In the genomic region with DNA sequence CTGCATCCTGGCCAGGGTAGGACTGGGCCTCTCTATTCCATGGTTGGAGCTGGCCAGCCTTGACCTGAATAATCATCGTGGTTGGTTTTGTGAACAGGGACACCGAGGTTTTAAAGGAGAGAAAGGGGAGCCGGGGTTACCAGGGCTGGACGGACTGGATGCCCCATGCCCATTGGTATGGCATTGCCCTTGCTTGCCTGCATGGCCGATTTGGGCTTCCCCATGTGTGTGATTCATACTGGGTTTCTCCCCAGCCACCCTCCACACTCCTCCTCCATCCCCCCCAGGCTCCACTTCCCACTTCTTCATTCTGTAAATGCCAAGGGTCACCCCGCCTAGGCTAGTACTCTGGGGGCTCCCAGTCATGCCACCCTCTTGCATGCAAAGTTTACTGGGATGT, we compare ENCODE assay signal across 1 cellular context.
TF ChIP-seq lines count a peak whose summit lies in the region.

No MANE protein-coding gene starts in this region.

TF ChIP-seq in WTC11, 78 proteins besides CTCF, POLR2A, EP300 and RAD21 (continued from another document):
- TF ChIP-seq RORB (CRISPR knock-in tag; IDR thresholded peaks at IDR 0.05) (no peak), JAZF1 (CRISPR knock-in tag; IDR thresholded peaks at IDR 0.05) (no peak), GABPB1 (CRISPR knock-in tag; IDR thresholded peaks at IDR 0.05) (no peak), CBFB (CRISPR knock-in tag; IDR thresholded peaks at IDR 0.05; ENCODE audit: low read depth) (no peak), RELA (CRISPR knock-in tag; IDR thresholded peaks at IDR 0.05; ENCODE audit: borderline replicate concordance) (no peak), NR1H2 (CRISPR knock-in tag; IDR thresholded peaks at IDR 0.05) (no peak), GTF2I (CRISPR knock-in tag; conservative IDR thresholded peaks at IDR 0.05) (no peak), FOXK1 (CRISPR knock-in tag; IDR thresholded peaks at IDR 0.05) (no peak), HMGA2 (CRISPR knock-in tag; IDR thresholded peaks at IDR 0.05) (no peak), ZBTB21 (CRISPR knock-in tag; IDR thresholded peaks at IDR 0.05; ENCODE audit: borderline replicate concordance) (no peak), SOX15 (CRISPR knock-in tag; IDR thresholded peaks at IDR 0.05) (no peak), NR2C2 (CRISPR knock-in tag; IDR thresholded peaks at IDR 0.05) (no peak)
- TF ChIP-seq, protein P1, sequence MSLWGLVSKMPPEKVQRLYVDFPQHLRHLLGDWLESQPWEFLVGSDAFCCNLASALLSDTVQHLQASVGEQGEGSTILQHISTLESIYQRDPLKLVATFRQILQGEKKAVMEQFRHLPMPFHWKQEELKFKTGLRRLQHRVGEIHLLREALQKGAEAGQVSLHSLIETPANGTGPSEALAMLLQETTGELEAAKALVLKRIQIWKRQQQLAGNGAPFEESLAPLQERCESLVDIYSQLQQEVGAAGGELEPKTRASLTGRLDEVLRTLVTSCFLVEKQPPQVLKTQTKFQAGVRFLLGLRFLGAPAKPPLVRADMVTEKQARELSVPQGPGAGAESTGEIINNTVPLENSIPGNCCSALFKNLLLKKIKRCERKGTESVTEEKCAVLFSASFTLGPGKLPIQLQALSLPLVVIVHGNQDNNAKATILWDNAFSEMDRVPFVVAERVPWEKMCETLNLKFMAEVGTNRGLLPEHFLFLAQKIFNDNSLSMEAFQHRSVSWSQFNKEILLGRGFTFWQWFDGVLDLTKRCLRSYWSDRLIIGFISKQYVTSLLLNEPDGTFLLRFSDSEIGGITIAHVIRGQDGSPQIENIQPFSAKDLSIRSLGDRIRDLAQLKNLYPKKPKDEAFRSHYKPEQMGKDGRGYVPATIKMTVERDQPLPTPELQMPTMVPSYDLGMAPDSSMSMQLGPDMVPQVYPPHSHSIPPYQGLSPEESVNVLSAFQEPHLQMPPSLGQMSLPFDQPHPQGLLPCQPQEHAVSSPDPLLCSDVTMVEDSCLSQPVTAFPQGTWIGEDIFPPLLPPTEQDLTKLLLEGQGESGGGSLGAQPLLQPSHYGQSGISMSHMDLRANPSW (CRISPR knock-in tag; conservative IDR thresholded peaks at IDR 0.05; ENCODE audit: low read depth) = no peak
- TF ChIP-seq, protein P2, sequence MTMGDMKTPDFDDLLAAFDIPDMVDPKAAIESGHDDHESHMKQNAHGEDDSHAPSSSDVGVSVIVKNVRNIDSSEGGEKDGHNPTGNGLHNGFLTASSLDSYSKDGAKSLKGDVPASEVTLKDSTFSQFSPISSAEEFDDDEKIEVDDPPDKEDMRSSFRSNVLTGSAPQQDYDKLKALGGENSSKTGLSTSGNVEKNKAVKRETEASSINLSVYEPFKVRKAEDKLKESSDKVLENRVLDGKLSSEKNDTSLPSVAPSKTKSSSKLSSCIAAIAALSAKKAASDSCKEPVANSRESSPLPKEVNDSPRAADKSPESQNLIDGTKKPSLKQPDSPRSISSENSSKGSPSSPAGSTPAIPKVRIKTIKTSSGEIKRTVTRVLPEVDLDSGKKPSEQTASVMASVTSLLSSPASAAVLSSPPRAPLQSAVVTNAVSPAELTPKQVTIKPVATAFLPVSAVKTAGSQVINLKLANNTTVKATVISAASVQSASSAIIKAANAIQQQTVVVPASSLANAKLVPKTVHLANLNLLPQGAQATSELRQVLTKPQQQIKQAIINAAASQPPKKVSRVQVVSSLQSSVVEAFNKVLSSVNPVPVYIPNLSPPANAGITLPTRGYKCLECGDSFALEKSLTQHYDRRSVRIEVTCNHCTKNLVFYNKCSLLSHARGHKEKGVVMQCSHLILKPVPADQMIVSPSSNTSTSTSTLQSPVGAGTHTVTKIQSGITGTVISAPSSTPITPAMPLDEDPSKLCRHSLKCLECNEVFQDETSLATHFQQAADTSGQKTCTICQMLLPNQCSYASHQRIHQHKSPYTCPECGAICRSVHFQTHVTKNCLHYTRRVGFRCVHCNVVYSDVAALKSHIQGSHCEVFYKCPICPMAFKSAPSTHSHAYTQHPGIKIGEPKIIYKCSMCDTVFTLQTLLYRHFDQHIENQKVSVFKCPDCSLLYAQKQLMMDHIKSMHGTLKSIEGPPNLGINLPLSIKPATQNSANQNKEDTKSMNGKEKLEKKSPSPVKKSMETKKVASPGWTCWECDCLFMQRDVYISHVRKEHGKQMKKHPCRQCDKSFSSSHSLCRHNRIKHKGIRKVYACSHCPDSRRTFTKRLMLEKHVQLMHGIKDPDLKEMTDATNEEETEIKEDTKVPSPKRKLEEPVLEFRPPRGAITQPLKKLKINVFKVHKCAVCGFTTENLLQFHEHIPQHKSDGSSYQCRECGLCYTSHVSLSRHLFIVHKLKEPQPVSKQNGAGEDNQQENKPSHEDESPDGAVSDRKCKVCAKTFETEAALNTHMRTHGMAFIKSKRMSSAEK (CRISPR knock-in tag; IDR thresholded peaks at IDR 0.05; ENCODE audit: borderline replicate concordance) = no peak
